In genomic region chr10:75538144-75538543, GRCh38 we compare ENCODE assay signal across 1 cellular context.
A peak's percentile ranks its signal among the peaks of the same experiment; 100 is the strongest.
TF ChIP-seq lines count a peak whose summit lies in the region.

No MANE protein-coding gene starts in this region.

TF ChIP-seq in HEK293, 187 proteins besides CTCF, POLR2A, EP300 and RAD21 (continued from another document):
- TF ChIP-seq PATZ1 (tag by site-specific recombination; IDR thresholded peaks at IDR 0.05): no peak
- peak; percentile 50; the same call in 1 of the 2 replicates for TF ChIP-seq SCRT1 (tag by site-specific recombination; IDR thresholded peaks at IDR 0.05; ENCODE audit: borderline replicate concordance)
- TF ChIP-seq ZNF324 (tag by site-specific recombination; IDR thresholded peaks at IDR 0.05): no peak
- no peak for TF ChIP-seq ZNF623 (tag by site-specific recombination; IDR thresholded peaks at IDR 0.05)
- TF ChIP-seq ZNF18 (tag by site-specific recombination; IDR thresholded peaks at IDR 0.05): no peak
- peak; percentile 80 for TF ChIP-seq SCRT2 (tag by site-specific recombination; IDR thresholded peaks at IDR 0.05)
- no peak for TF ChIP-seq ZNF114 (tag by site-specific recombination; IDR thresholded peaks at IDR 0.05)
- no peak for TF ChIP-seq ZBTB6 (tag by site-specific recombination; IDR thresholded peaks at IDR 0.05)
- 0 out of 2 replicates have a peak, but pooled peaks have one; percentile 6 for TF ChIP-seq PRDM1 (tag by site-specific recombination; IDR thresholded peaks at IDR 0.05)
- TF ChIP-seq OVOL3 (tag by site-specific recombination; IDR thresholded peaks at IDR 0.05): no peak
- peak; percentile 77 for TF ChIP-seq ZBTB44 (tag by site-specific recombination; IDR thresholded peaks at IDR 0.05)
- TF ChIP-seq ZNF157 (tag by site-specific recombination; IDR thresholded peaks at IDR 0.05): no peak
- no peak for TF ChIP-seq ZBTB8A (tag by site-specific recombination; IDR thresholded peaks at IDR 0.05)
- no peak for TF ChIP-seq ZNF571 (tag by site-specific recombination; IDR thresholded peaks at IDR 0.05)
- TF ChIP-seq ZNF596 (tag by site-specific recombination; IDR thresholded peaks at IDR 0.05): no peak
- TF ChIP-seq ZNF19 (tag by site-specific recombination; IDR thresholded peaks at IDR 0.05; ENCODE audit: low read depth): no peak
- no peak for TF ChIP-seq ZNF561 (tag by site-specific recombination; IDR thresholded peaks at IDR 0.05; ENCODE audit: borderline replicate concordance)
